ENCODE assay signal across 8 cellular contexts in genomic region chr16:10876799-10877341, GRCh38. TPM values are rescaled to one million over a fixed set of nuclear protein-coding genes. Genes with fewer than 3 reads are reported as not detected.
DNase-seq lines count a peak whose midpoint lies in the region; ATAC-seq, FAIRE-seq and TF ChIP-seq lines count a peak whose summit lies in the region.

A gene with protein sequence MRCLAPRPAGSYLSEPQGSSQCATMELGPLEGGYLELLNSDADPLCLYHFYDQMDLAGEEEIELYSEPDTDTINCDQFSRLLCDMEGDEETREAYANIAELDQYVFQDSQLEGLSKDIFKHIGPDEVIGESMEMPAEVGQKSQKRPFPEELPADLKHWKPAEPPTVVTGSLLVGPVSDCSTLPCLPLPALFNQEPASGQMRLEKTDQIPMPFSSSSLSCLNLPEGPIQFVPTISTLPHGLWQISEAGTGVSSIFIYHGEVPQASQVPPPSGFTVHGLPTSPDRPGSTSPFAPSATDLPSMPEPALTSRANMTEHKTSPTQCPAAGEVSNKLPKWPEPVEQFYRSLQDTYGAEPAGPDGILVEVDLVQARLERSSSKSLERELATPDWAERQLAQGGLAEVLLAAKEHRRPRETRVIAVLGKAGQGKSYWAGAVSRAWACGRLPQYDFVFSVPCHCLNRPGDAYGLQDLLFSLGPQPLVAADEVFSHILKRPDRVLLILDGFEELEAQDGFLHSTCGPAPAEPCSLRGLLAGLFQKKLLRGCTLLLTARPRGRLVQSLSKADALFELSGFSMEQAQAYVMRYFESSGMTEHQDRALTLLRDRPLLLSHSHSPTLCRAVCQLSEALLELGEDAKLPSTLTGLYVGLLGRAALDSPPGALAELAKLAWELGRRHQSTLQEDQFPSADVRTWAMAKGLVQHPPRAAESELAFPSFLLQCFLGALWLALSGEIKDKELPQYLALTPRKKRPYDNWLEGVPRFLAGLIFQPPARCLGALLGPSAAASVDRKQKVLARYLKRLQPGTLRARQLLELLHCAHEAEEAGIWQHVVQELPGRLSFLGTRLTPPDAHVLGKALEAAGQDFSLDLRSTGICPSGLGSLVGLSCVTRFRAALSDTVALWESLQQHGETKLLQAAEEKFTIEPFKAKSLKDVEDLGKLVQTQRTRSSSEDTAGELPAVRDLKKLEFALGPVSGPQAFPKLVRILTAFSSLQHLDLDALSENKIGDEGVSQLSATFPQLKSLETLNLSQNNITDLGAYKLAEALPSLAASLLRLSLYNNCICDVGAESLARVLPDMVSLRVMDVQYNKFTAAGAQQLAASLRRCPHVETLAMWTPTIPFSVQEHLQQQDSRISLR (plus strand): TSS chr16:10877202. CDS start chr16:10877331, 129 bp downstream.

- DNase-seq in BJ (ENCODE audit: low read depth) (peak; percentile 7), RCC 7860 (ENCODE audit: low spot score) (peak; percentile 80), adrenal gland (peak; percentile 61 to 89 (median 82)), inferior parietal cortex (ENCODE audit: extremely low spot score) (peak; percentile 25), NCI-H524 treated with DMSO at 0.1 percent for 48 hours (lab: John Stamatoyannopoulos, UW) (no peak)
- DNase-seq in stimulated activated CD8-positive, alpha-beta memory T cell treated with anti-CD3 and anti-CD28 coated beads, Interleukin-7, amount 100 ng/mL, for 4 hours (ENCODE audit: low read depth in 2 of 2) = peak; percentile 12 to 48

- H3K36me3 ChIP-seq in BJ (ENCODE audit: control insufficient read depth, insufficient read depth, low read length) (no peaks in the 10 kb centered on the region), adrenal gland (replicated peaks in 1 of 2) (no peaks in the 10 kb centered on the region)

- peaks cover 7 to 8% of the 10 kb centered on the region in 2 donors for H3K4me1 ChIP-seq in adrenal gland (replicated peaks in 1 of 2)

- POLR2A ChIA-PET in BJ (lab: Charles Lee) = no interaction called here

- no peak for FAIRE-seq in RCC 7860 (lab: Jason Lieb, UNC)

- H3K4me3 ChIP-seq in BJ (ENCODE audit: low read depth, low read length) = no peak within 1 kb of the TSS
- no peak within 1 kb of the TSS for H3K4me3 ChIP-seq in adrenal gland

- peak; percentile 49 for ATAC-seq in GM19025 (IDR thresholded peaks at IDR 0.05; ENCODE audit: low read depth, unreplicated experiment)
- peak; percentile 45 for ATAC-seq in HG03095 (IDR thresholded peaks at IDR 0.05; ENCODE audit: unreplicated experiment)

- no peak for TF ChIP-seq CTCF in BJ (IDR thresholded peaks at IDR 0.05; ENCODE audit: insufficient read depth, low read depth, low read length)
- TF ChIP-seq CTCF in adrenal gland (IDR thresholded peaks at IDR 0.05) = no peak

- WGBS in adrenal gland, 4 donors = 43 to 49% (median 47%) methylated on average over 5 to 9 of the region's 9 CpGs

- peaks cover 15% of the 10 kb centered on the region for H3K27me3 ChIP-seq in BJ (ENCODE audit: control insufficient read depth, insufficient read depth, low read length)
- H3K27me3 ChIP-seq in adrenal gland = no peaks in the 10 kb centered on the region

- H3K9me3 ChIP-seq in adrenal gland (replicated peaks in 1 of 3) = no peaks in the 10 kb centered on the region

- CTCF ChIA-PET in BJ (lab: Yijun Ruan, JAX) = interaction anchor here (1.9 kb wide), 1 partner anchor 42 kb away, joined by 4 read pairs; no protein-coding TSS in a partner anchor

- intact Hi-C loops in adrenal gland (cut with DNase I) = no loop called here

- peak within 1 kb of the TSS in 1 of 5 donors; percentile 67 for H3K27ac ChIP-seq in adrenal gland

- no peak for TF ChIP-seq POLR2A in adrenal gland (IDR thresholded peaks at IDR 0.05)

RNA-seq across cellular contexts. Expression of the gene that starts here (rescaled TPM):
- polyA plus RNA-seq in BJ (2011; rRNA removed) = 0.04 TPM in 1 of 2 replicates, not detected in the other
- not detected in 2 replicates for polyA minus RNA-seq in BJ (2011; rRNA and poly(A)+ RNA removed)
- 10 to 100 TPM in 7 of 8 donors, 1 to 10 TPM in 1; 6.5 to 48.1 (median 20.6) TPM for total RNA-seq in adrenal gland
- polyA plus RNA-seq in adrenal gland = 10 to 100 TPM in 1 of 3 donors, 1 to 10 TPM in 2; 4.4 to 37.2 (median 7.9) TPM

Comparison
In these comparisons a context has a peak if more than half of its experiments do, and no peak if none do; other contexts are left out.
1. Peak in DNase-seq in BJ; RNA of the gene not detected or under 1 TPM.